ENCODE assay signal across 22 cellular contexts in genomic region chr9:124594673-124595072, GRCh38.
DNase-seq lines count a peak whose midpoint lies in the region; ATAC-seq and TF ChIP-seq lines count a peak whose summit lies in the region.
"Had no signal": no experiment of that assay in that cellular context is flagged by ENCODE, and none has a peak within 500 bp of the region (broad histone marks: within the 10 kb centered on the region; RNA-seq: fewer than 3 reads in every experiment).

No MANE protein-coding gene starts in this region.

- intact Hi-C loops in lower leg skin (cut with DNase I; ENCODE audit: low total_unique reads), result no loop called here

- H3K36me3 Mint-ChIP-seq in GM23338 (ENCODE audit: low read depth), result peaks cover 6% of the 10 kb centered on the region; the same call in 2 of the 3 replicates
- H3K36me3 Mint-ChIP-seq in neural progenitor cell, result peaks cover 4% of the 10 kb centered on the region

- H3K4me1 Mint-ChIP-seq in GM23338 (peaks cover 84% of the 10 kb centered on the region), neural progenitor cell (peaks cover 71% of the 10 kb centered on the region)
- H3K4me1 Mint-ChIP-seq: B cell had no signal

- H3K27me3 Mint-ChIP-seq in GM23338 (ENCODE audit: insufficient read depth, low read depth, poor library complexity) (peaks cover 4% of the 10 kb centered on the region), neural progenitor cell (ENCODE audit: insufficient read depth, low read depth) (no peaks in the 10 kb centered on the region)

- DNase-seq in GM23338 (ENCODE audit: low spot score), result peak; percentile 37
- no peak for DNase-seq in hepatocyte (ENCODE audit: low spot score)
- peak; percentile 51 for DNase-seq in neural progenitor cell (ENCODE audit: low spot score)
- no peak for DNase-seq in lower leg skin (ENCODE audit: low spot score in 2 of 2)
- DNase-seq in NCI-H2196 treated with DMSO at 0.1 percent for 48 hours (lab: John Stamatoyannopoulos, UW; ENCODE audit: unreplicated experiment), result no peak
- DNase-seq: activated CD4-positive, alpha-beta T cell treated with anti-CD3 and anti-CD28 coated beads for 4 hours; activated naive CD4-positive, alpha-beta T cell; aorta; Calu3; erythroblast; GF-D8; HCEC 1CT; KBM-7; mucosa of descending colon; NCI-H1092 treated with DMSO at 0.1 percent for 48 hours; stimulated activated CD4-positive, alpha-beta T cell treated with anti-CD3 and anti-CD28 coated beads, Interleukin-4, amount 100 ng/mL, for 4 hours; T-helper 9 cell; testis had no signal

- H3K4me3 Mint-ChIP-seq in GM23338 (peak overlapping the region; percentile 68), neural progenitor cell (peak overlapping the region; percentile 89)
- H3K4me3 Mint-ChIP-seq: B cell had no signal

- H3F3A ChIP-seq in GM23338 (replicated peaks; ENCODE audit: low read depth) (no peaks in the 10 kb centered on the region), neural progenitor cell (ENCODE audit: low read depth) (peaks cover 54% of the 10 kb centered on the region)

- H3K9ac ChIP-seq in neural progenitor cell, result no peak overlapping the region

- no peaks in the 10 kb centered on the region for H3K9me3 ChIP-seq in hepatocyte (ENCODE audit: low read depth)
- no peaks in the 10 kb centered on the region for H3K9me3 ChIP-seq in neural progenitor cell (ENCODE audit: low read depth)
- H3K9me3 ChIP-seq: mucosa of descending colon, testis had no signal

- ATAC-seq in GM23338 (peak; percentile 34), SK-N-SH treated with all-trans-retinoic acid at 6 μM for 48 hours (peak; percentile 53), HG03097 (IDR thresholded peaks at IDR 0.05; ENCODE audit: low FRiP score, unreplicated experiment) (no peak)
- ATAC-seq in activated CD4-positive, CD25-positive, alpha-beta regulatory T cell treated with anti-CD3 and anti-CD28 coated beads, Interleukin-2, amount 50 U/mL, for 24 hours, result no peak
- ATAC-seq: mucosa of descending colon had no signal

- 46% methylated on average over 3 of the region's 3 CpGs for WGBS in hepatocyte (ENCODE audit: low lambda C conversion rate, missing lambda C conversion rate)
- WGBS in lower leg skin, 2 donors, result 25 to 60% methylated on average over 3 of the region's 3 CpGs

- H3K27me3 ChIP-seq in GM23338 (ENCODE audit: insufficient read depth) (no peaks in the 10 kb centered on the region), hepatocyte (no peaks in the 10 kb centered on the region), neural progenitor cell (no peaks in the 10 kb centered on the region)
- H3K27me3 ChIP-seq: testis had no signal

- H3K9me2 ChIP-seq in GM23338 (ENCODE audit: insufficient read depth) (no peaks in the 10 kb centered on the region), hepatocyte (replicated peaks; ENCODE audit: insufficient read depth) (no peaks in the 10 kb centered on the region)

- H3K4me2 ChIP-seq in GM23338 (peak overlapping the region; percentile 64), hepatocyte (peak overlapping the region; percentile 54), neural progenitor cell (peak overlapping the region; percentile 90)

- H2AFZ ChIP-seq in GM23338, result no peak overlapping the region
- H2AFZ ChIP-seq in hepatocyte, result no peak overlapping the region
- H2AFZ ChIP-seq in neural progenitor cell (replicated peaks), result no peak overlapping the region

- H3K4me3 ChIP-seq in GM23338 (peak overlapping the region; percentile 43), hepatocyte (no peak overlapping the region), neural progenitor cell (peak overlapping the region; percentile 50), lower leg skin (ENCODE audit: low read depth, poor library complexity, severe bottlenecking) (no peak overlapping the region)
- H3K4me3 ChIP-seq: mucosa of descending colon, testis had no signal

- no peak for TF ChIP-seq POLR2A in lower leg skin (IDR thresholded peaks at IDR 0.05)

- TF ChIP-seq CTCF in GM23338 (conservative IDR thresholded peaks at IDR 0.05; ENCODE audit: low read depth in 2 of 2), result no peak
- TF ChIP-seq CTCF in hepatocyte (IDR thresholded peaks at IDR 0.05; ENCODE audit: poor library complexity), result no peak
- TF ChIP-seq CTCF in neural progenitor cell (IDR thresholded peaks at IDR 0.05), result no peak
- TF ChIP-seq CTCF in lower leg skin (IDR thresholded peaks at IDR 0.05), result no peak

- peaks cover 72% of the 10 kb centered on the region for H3K4me1 ChIP-seq in GM23338 (ENCODE audit: insufficient read depth)
- H3K4me1 ChIP-seq in hepatocyte (ENCODE audit: insufficient read depth), result peaks cover 40% of the 10 kb centered on the region
- H3K4me1 ChIP-seq in neural progenitor cell, result peaks cover 73% of the 10 kb centered on the region

- H3K9me3 Mint-ChIP-seq in GM23338, result no peaks in the 10 kb centered on the region
- no peaks in the 10 kb centered on the region for H3K9me3 Mint-ChIP-seq in neural progenitor cell

- H3K36me3 ChIP-seq in GM23338 (ENCODE audit: insufficient read depth) (no peaks in the 10 kb centered on the region), hepatocyte (replicated peaks; ENCODE audit: insufficient read depth, low read depth) (no peaks in the 10 kb centered on the region), neural progenitor cell (no peaks in the 10 kb centered on the region)

- H4K20me1 ChIP-seq in GM23338 (replicated peaks; ENCODE audit: insufficient read depth), result no peaks in the 10 kb centered on the region
- no peaks in the 10 kb centered on the region for H4K20me1 ChIP-seq in hepatocyte (ENCODE audit: insufficient read depth, poor library complexity, severe bottlenecking)
- peaks cover 19% of the 10 kb centered on the region for H4K20me1 ChIP-seq in neural progenitor cell (ENCODE audit: low read depth)

- peaks cover 29% of the 10 kb centered on the region for H3K79me2 ChIP-seq in GM23338 (replicated peaks; ENCODE audit: insufficient read depth)
- peaks cover 5% of the 10 kb centered on the region for H3K79me2 ChIP-seq in hepatocyte
- peaks cover 94% of the 10 kb centered on the region for H3K79me2 ChIP-seq in neural progenitor cell (ENCODE audit: low read depth)

- H3K27ac ChIP-seq in GM23338 (ENCODE audit: low read depth) (peak overlapping the region; percentile 95), hepatocyte (peak overlapping the region; percentile 43), neural progenitor cell (peak overlapping the region; percentile 95)
- H3K27ac ChIP-seq: testis had no signal

- peak overlapping the region; percentile 96 for H3K27ac Mint-ChIP-seq in GM23338
- H3K27ac Mint-ChIP-seq in neural progenitor cell, result peak overlapping the region; percentile 85
- H3K27ac Mint-ChIP-seq: B cell had no signal

TF ChIP-seq in GM23338, 12 proteins besides CTCF, POLR2A, EP300 and RAD21:
- TF ChIP-seq EZH2 (IDR thresholded peaks at IDR 0.05; ENCODE audit: low read depth, unreplicated experiment) (no peak), CREB1 (CRISPR knock-in tag; IDR thresholded peaks at IDR 0.05; ENCODE audit: low read depth) (no peak), ETS1 (IDR thresholded peaks at IDR 0.05) (no peak)

TF ChIP-seq in SK-N-SH treated with all-trans-retinoic acid at 6 μM for 48 hours, 23 proteins besides CTCF, POLR2A, EP300 and RAD21:
- no peak for TF ChIP-seq CREB5 (CRISPR knock-in tag; IDR thresholded peaks at IDR 0.05; ENCODE audit: low read depth)
- TF ChIP-seq TCF4 (CRISPR knock-in tag; IDR thresholded peaks at IDR 0.05; ENCODE audit: borderline replicate concordance), result no peak
- no peak for TF ChIP-seq RARB (CRISPR knock-in tag; IDR thresholded peaks at IDR 0.05)
- no peak for TF ChIP-seq ZC3H10 (CRISPR knock-in tag; IDR thresholded peaks at IDR 0.05)
- TF ChIP-seq ZNF70 (CRISPR knock-in tag; IDR thresholded peaks at IDR 0.05), result no peak
- TF ChIP-seq BACH2 (CRISPR knock-in tag; IDR thresholded peaks at IDR 0.05; ENCODE audit: borderline replicate concordance), result no peak
- TF ChIP-seq ZNF565 (CRISPR knock-in tag; conservative IDR thresholded peaks at IDR 0.05; ENCODE audit: low read depth), result no peak
- no peak for TF ChIP-seq ZFP3 (CRISPR knock-in tag; IDR thresholded peaks at IDR 0.05)
- no peak for TF ChIP-seq TSHZ2 (CRISPR knock-in tag; IDR thresholded peaks at IDR 0.05)
- TF ChIP-seq OSR1 (CRISPR knock-in tag; IDR thresholded peaks at IDR 0.05), result no peak
- no peak for TF ChIP-seq ARNTL (CRISPR knock-in tag; IDR thresholded peaks at IDR 0.05; ENCODE audit: borderline replicate concordance, low read depth)

Comparison
In these comparisons a context has a peak if more than half of its experiments do, and no peak if none do; other contexts are left out.
1. ATAC-seq: peak in GM23338 (single experiment) and SK-N-SH treated with all-trans-retinoic acid at 6 μM for 48 hours (single experiment); none in HG03097 (single experiment) and activated CD4-positive, CD25-positive, alpha-beta regulatory T cell treated with anti-CD3 and anti-CD28 coated beads, Interleukin-2, amount 50 U/mL, for 24 hours (0 of 2).
2. DNase-seq: peak in GM23338 (single experiment) and neural progenitor cell (single experiment); none in hepatocyte (single experiment), lower leg skin (0 of 2) and NCI-H2196 treated with DMSO at 0.1 percent for 48 hours (single experiment).
3. H3K27ac ChIP-seq: peak in every context shown above with its lines; median percentile 95 in GM23338; 95 in neural progenitor cell; 43 in hepatocyte.
4. H3K4me3 ChIP-seq: peak in GM23338 (single experiment) and neural progenitor cell (single experiment); none in hepatocyte (single experiment) and lower leg skin (single experiment).
5. Peak in every context shown above with its lines, with median percentiles within 50 percentile points of each other: H3K4me2 ChIP-seq.